ENCODE assay signal across 12 cellular contexts in genomic region chr11:35598254-35599125, GRCh38. TPM values are rescaled to one million over a fixed set of nuclear protein-coding genes. Genes with fewer than 3 reads are reported as not detected.
DNase-seq lines count a peak whose midpoint lies in the region; ATAC-seq, FAIRE-seq and TF ChIP-seq lines count a peak whose summit lies in the region.
"Had no signal": no experiment of that assay in that cellular context is flagged by ENCODE, and none has a peak within 500 bp of the region (broad histone marks: within the 10 kb centered on the region; RNA-seq: fewer than 3 reads in every experiment).

No MANE protein-coding gene starts in this region.

- H3K27me3 ChIP-seq in pancreas (no peaks in the 10 kb centered on the region), gastrocnemius medialis (no peaks in the 10 kb centered on the region)

- H3K36me3 Mint-ChIP-seq in activated CD8-positive, alpha-beta T cell treated with anti-CD3 and anti-CD28 coated beads for 36 hours (ENCODE audit: low read depth), result no peaks in the 10 kb centered on the region
- no peaks in the 10 kb centered on the region for H3K36me3 Mint-ChIP-seq in activated CD8-positive, alpha-beta T cell treated with anti-CD3 and anti-CD28 coated beads, Interleukin-2, amount 10 ng/mL, durations not matched to agents 7 days and 5 days (ENCODE audit: low read depth)

- H3K36me3 ChIP-seq in pancreas (no peaks in the 10 kb centered on the region), gastrocnemius medialis (no peaks in the 10 kb centered on the region)

- H3K4me1 Mint-ChIP-seq in activated CD8-positive, alpha-beta T cell treated with anti-CD3 and anti-CD28 coated beads for 36 hours (ENCODE audit: low read depth), result peaks cover 6% of the 10 kb centered on the region
- no peaks in the 10 kb centered on the region for H3K4me1 Mint-ChIP-seq in activated CD8-positive, alpha-beta T cell treated with anti-CD3 and anti-CD28 coated beads, Interleukin-2, amount 10 ng/mL, durations not matched to agents 7 days and 5 days (ENCODE audit: low read depth)

- H3K4me3 ChIP-seq in pancreas (no peak overlapping the region), gastrocnemius medialis (no peak overlapping the region)
- H3K4me3 ChIP-seq: SK-N-MC had no signal

- CTCF ChIA-PET in activated CD8-positive, alpha-beta T cell treated with anti-CD3 and anti-CD28 coated beads for 36 hours (lab: Charles Lee), result interaction anchor here (1.4 kb wide), 1 partner anchor 17 kb away, joined by 5 read pairs; no protein-coding TSS in a partner anchor
- CTCF ChIA-PET in activated CD8-positive, alpha-beta T cell treated with anti-CD3 and anti-CD28 coated beads, Interleukin-2, amount 10 ng/mL, durations not matched to agents 7 days and 5 days (lab: Charles Lee), result no interaction called here

- intact Hi-C loops in activated CD8-positive, alpha-beta T cell treated with anti-CD3 and anti-CD28 coated beads for 36 hours (cut with micrococcal nuclease), result no loop called here
- intact Hi-C loops in pancreas (cut with DNase I), result no loop called here
- intact Hi-C loops in gastrocnemius medialis (cut with DNase I; ENCODE audit: low total_unique reads), result no loop called here

- H3K4me3 Mint-ChIP-seq in activated CD8-positive, alpha-beta T cell treated with anti-CD3 and anti-CD28 coated beads for 36 hours, result no peak overlapping the region
- no peak overlapping the region for H3K4me3 Mint-ChIP-seq in activated CD8-positive, alpha-beta T cell treated with anti-CD3 and anti-CD28 coated beads, Interleukin-2, amount 10 ng/mL, durations not matched to agents 7 days and 5 days
- H3K4me3 Mint-ChIP-seq: activated T-cell treated with anti-CD3 and anti-CD28 coated beads, Interleukin-2, amount 50 U/mL, for 24 hours had no signal

- H3K27ac Mint-ChIP-seq in activated CD8-positive, alpha-beta T cell treated with anti-CD3 and anti-CD28 coated beads for 36 hours, result no peak overlapping the region
- no peak overlapping the region for H3K27ac Mint-ChIP-seq in activated CD8-positive, alpha-beta T cell treated with anti-CD3 and anti-CD28 coated beads, Interleukin-2, amount 10 ng/mL, durations not matched to agents 7 days and 5 days
- H3K27ac Mint-ChIP-seq: activated T-cell treated with anti-CD3 and anti-CD28 coated beads, Interleukin-2, amount 50 U/mL, for 24 hours had no signal

- ATAC-seq in activated CD8-positive, alpha-beta T cell treated with anti-CD3 and anti-CD28 coated beads for 36 hours, result peak; percentile 68
- no peak for ATAC-seq in activated CD8-positive, alpha-beta T cell treated with anti-CD3 and anti-CD28 coated beads, Interleukin-2, amount 10 ng/mL, durations not matched to agents 7 days and 5 days
- ATAC-seq in pancreas (peak in 3 of 4 donors; percentile 39 to 92 (median 78)), gastrocnemius medialis (no peak)

- peak; percentile 78 for FAIRE-seq in H54 (lab: Jason Lieb, UNC)
- FAIRE-seq in pancreas (lab: Jason Lieb, UNC), result no peak

- H3K9me3 ChIP-seq in pancreas (no peaks in the 10 kb centered on the region), gastrocnemius medialis (no peaks in the 10 kb centered on the region)

- 56 to 62% methylated on average over 3 of the region's 3 CpGs for WGBS in pancreas, 2 donors

- H3K27ac ChIP-seq in pancreas (no peak overlapping the region), gastrocnemius medialis (no peak overlapping the region), substantia nigra (ENCODE audit: low read depth, low read length, poor library complexity, severe bottlenecking) (no peak overlapping the region)
- H3K27ac ChIP-seq: SK-N-MC had no signal

- DNase-seq in activated CD8-positive, alpha-beta T cell treated with anti-CD3 and anti-CD28 coated beads for 36 hours, result peak; percentile 11
- DNase-seq in activated CD8-positive, alpha-beta T cell treated with anti-CD3 and anti-CD28 coated beads, Interleukin-2, amount 10 ng/mL, durations not matched to agents 7 days and 5 days, result no peak
- DNase-seq in H54 (ENCODE audit: insufficient read length, low spot score) (peak; percentile 42), LHCN-M2 (ENCODE audit: low read depth) (peak; percentile 47), pancreas (peak in 2 of 6 donors; percentile 7 to 34), gastrocnemius medialis (no peak), substantia nigra (lab: John Stamatoyannopoulos, UW) (no peak)
- no peak for DNase-seq in activated CD8-positive, alpha-beta memory T cell treated with anti-CD3 and anti-CD28 coated beads, Interleukin-2, amount 50 U/mL, for 4 hours
- DNase-seq: activated T-cell treated with anti-CD3 and anti-CD28 coated beads, Interleukin-2, amount 50 U/mL, for 24 hours; NCI-H2029; nucleus accumbens had no signal

- H3K4me1 ChIP-seq in pancreas (no peaks in the 10 kb centered on the region), gastrocnemius medialis (no peaks in the 10 kb centered on the region)

- POLR2A ChIA-PET in activated CD8-positive, alpha-beta T cell treated with anti-CD3 and anti-CD28 coated beads for 36 hours (lab: Charles Lee), result no interaction called here
- POLR2A ChIA-PET in activated CD8-positive, alpha-beta T cell treated with anti-CD3 and anti-CD28 coated beads, Interleukin-2, amount 10 ng/mL, durations not matched to agents 7 days and 5 days (lab: Charles Lee), result no interaction called here

- H3K27me3 Mint-ChIP-seq in activated CD8-positive, alpha-beta T cell treated with anti-CD3 and anti-CD28 coated beads for 36 hours, result peaks cover 36% of the 10 kb centered on the region
- peaks cover 22% of the 10 kb centered on the region for H3K27me3 Mint-ChIP-seq in activated CD8-positive, alpha-beta T cell treated with anti-CD3 and anti-CD28 coated beads, Interleukin-2, amount 10 ng/mL, durations not matched to agents 7 days and 5 days (ENCODE audit: low read depth)

- H3K9me3 Mint-ChIP-seq in activated CD8-positive, alpha-beta T cell treated with anti-CD3 and anti-CD28 coated beads for 36 hours, result no peaks in the 10 kb centered on the region
- no peaks in the 10 kb centered on the region for H3K9me3 Mint-ChIP-seq in activated CD8-positive, alpha-beta T cell treated with anti-CD3 and anti-CD28 coated beads, Interleukin-2, amount 10 ng/mL, durations not matched to agents 7 days and 5 days (ENCODE audit: insufficient read depth)
- H3K9me3 Mint-ChIP-seq: activated T-cell treated with anti-CD3 and anti-CD28 coated beads, Interleukin-2, amount 50 U/mL, for 24 hours had no signal

- in situ Hi-C loops in gastrocnemius medialis (cut with MboI; ENCODE audit: low sequenced_read_pairs in 4 of 4), result no loop called here

- no peak for TF ChIP-seq POLR2A in H54 (IDR thresholded peaks at IDR 0.05; ENCODE audit: low read depth, low read length)
- TF ChIP-seq POLR2A in gastrocnemius medialis (IDR thresholded peaks at IDR 0.05), result no peak

- no peak for TF ChIP-seq CTCF in activated CD8-positive, alpha-beta T cell treated with anti-CD3 and anti-CD28 coated beads for 36 hours (IDR thresholded peaks at IDR 0.05)
- TF ChIP-seq CTCF in pancreas (IDR thresholded peaks at IDR 0.05), result no peak
- no peak for TF ChIP-seq CTCF in gastrocnemius medialis (IDR thresholded peaks at IDR 0.05 in 4 of 5, conservative IDR thresholded peaks at IDR 0.05 in 1 of 5)

RNA-seq across cellular contexts. Expression of gene FJX1, which starts 19.8 kb away (rescaled TPM):
- total RNA-seq in activated CD8-positive, alpha-beta T cell treated with anti-CD3 and anti-CD28 coated beads for 36 hours, result 1 to 10 TPM; 1.4 to 2.1 TPM
- total RNA-seq in activated CD8-positive, alpha-beta T cell treated with anti-CD3 and anti-CD28 coated beads, Interleukin-2, amount 10 ng/mL, durations not matched to agents 7 days and 5 days, result under 1 TPM; 0.11 to 0.39 TPM
- total RNA-seq in LHCN-M2 (2014; rRNA removed), result 52.2 and 73.8 TPM in 2 replicates
- 32.8 TPM for polyA plus RNA-seq in LHCN-M2 (2012)
- 10 to 100 TPM in 1 of 6 donors, 1 to 10 TPM in 5; 2.2 to 13.3 (median 3.8) TPM for total RNA-seq in pancreas
- 1 to 10 TPM; 2.4 to 4.6 TPM for polyA plus RNA-seq in pancreas
- total RNA-seq in gastrocnemius medialis, result 10 to 100 TPM in 1 of 4 donors, 1 to 10 TPM in 3; 1.5 to 10.8 (median 2.0) TPM

Comparison
In these comparisons a context has a peak if more than half of its experiments do, and no peak if none do; other contexts are left out.
1. ATAC-seq: peak in activated CD8-positive, alpha-beta T cell treated with anti-CD3 and anti-CD28 coated beads for 36 hours (single experiment) and pancreas (3 of 4); none in activated CD8-positive, alpha-beta T cell treated with anti-CD3 and anti-CD28 coated beads, Interleukin-2, amount 10 ng/mL, durations not matched to agents 7 days and 5 days (single experiment) and gastrocnemius medialis (0 of 2).
2. DNase-seq: peak in activated CD8-positive, alpha-beta T cell treated with anti-CD3 and anti-CD28 coated beads for 36 hours (single experiment), H54 (single experiment) and LHCN-M2 (single experiment); none in activated CD8-positive, alpha-beta T cell treated with anti-CD3 and anti-CD28 coated beads, Interleukin-2, amount 10 ng/mL, durations not matched to agents 7 days and 5 days (single experiment), gastrocnemius medialis (0 of 2), activated CD8-positive, alpha-beta memory T cell treated with anti-CD3 and anti-CD28 coated beads, Interleukin-2, amount 50 U/mL, for 4 hours (single experiment) and substantia nigra (0 of 49).